ENCODE assay signal across 1 cellular context in genomic region chr1:186492531-186493291, GRCh38.
TF ChIP-seq lines count a peak whose summit lies in the region.

No MANE protein-coding gene starts in this region.

TF ChIP-seq in IMR-90, 13 proteins besides CTCF, POLR2A, EP300 and RAD21 (continued from another document):
- no peak for TF ChIP-seq ELK1 (IDR thresholded peaks at IDR 0.05; ENCODE audit: borderline replicate concordance, low read depth, low read length)
- no peak for TF ChIP-seq NFE2L2 (IDR thresholded peaks at IDR 0.05; ENCODE audit: low read depth, low read length)
- TF ChIP-seq RCOR1 (IDR thresholded peaks at IDR 0.05; ENCODE audit: insufficient replicate concordance, low read length), result no peak
- no peak for TF ChIP-seq RFX5 (IDR thresholded peaks at IDR 0.05; ENCODE audit: low read depth, low read length)
